In genomic region chr13:48334534-48335127, GRCh38 we compare ENCODE assay signal across 8 cellular contexts. TPM values are rescaled to one million over a fixed set of nuclear protein-coding genes. Genes with fewer than 3 reads are reported as not detected.
A peak's percentile ranks its signal among the peaks of the same experiment; 100 is the strongest.
DNase-seq lines count a peak whose midpoint lies in the region; ATAC-seq and TF ChIP-seq lines count a peak whose summit lies in the region.

No MANE protein-coding gene starts in this region.

- peak overlapping the region; percentile 65 for H3K4me2 ChIP-seq in PC-3 (ENCODE audit: low read length)

- H3K4me3 Mint-ChIP-seq in endodermal cell, result no peak overlapping the region
- H3K4me3 Mint-ChIP-seq in natural killer cell, result no peak overlapping the region

- CTCF ChIA-PET in PC-3 (lab: Charles Lee), result interaction anchor here (2.4 kb wide), 1 partner anchor 245 kb away, joined by 31 read pairs; no protein-coding TSS in a partner anchor

- intact Hi-C loops in PC-3 (cut with micrococcal nuclease) (loop anchor here (1.0 to 5.0 kb wide), 4 partner anchors 198 to 435 kb away; no protein-coding TSS in a partner anchor), natural killer cell (cut with micrococcal nuclease) (loop anchor here (1.0 to 10.0 kb wide), 4 partner anchors 170 to 434 kb away; no protein-coding TSS in a partner anchor)

- H3K36me3 Mint-ChIP-seq in endodermal cell (ENCODE audit: low read depth), result peaks cover 21% of the 10 kb centered on the region
- H3K36me3 Mint-ChIP-seq in natural killer cell, result no peaks in the 10 kb centered on the region

- H3K4me1 Mint-ChIP-seq in endodermal cell, result no peaks in the 10 kb centered on the region
- peaks cover 5 to 9% of the 10 kb centered on the region in 2 donors for H3K4me1 Mint-ChIP-seq in natural killer cell

- peak; percentile 40 for TF ChIP-seq CTCF in GM12865 (IDR thresholded peaks at IDR 0.05; ENCODE audit: insufficient read depth, low read depth, low read length, missing control alignments)
- peak; percentile 87 for TF ChIP-seq CTCF in PC-3 (conservative IDR thresholded peaks at IDR 0.05; ENCODE audit: low read depth, low read length)
- TF ChIP-seq CTCF in endodermal cell (conservative IDR thresholded peaks at IDR 0.05), result peak; percentile 84
- TF ChIP-seq CTCF in natural killer cell (IDR thresholded peaks at IDR 0.05), result peak; percentile 94

- POLR2A ChIA-PET in PC-3 (lab: Charles Lee; ENCODE audit: unreplicated experiment), result no interaction called here

- H3K36me3 ChIP-seq in ACC112 (ENCODE audit: insufficient read depth, low read length), result peaks cover 4% of the 10 kb centered on the region; the same call in 1 of the 2 replicates
- peaks cover 3% of the 10 kb centered on the region; the same call in 1 of the 2 replicates for H3K36me3 ChIP-seq in PC-3 (ENCODE audit: low read depth, low read length)
- H3K36me3 ChIP-seq in endodermal cell (ENCODE audit: control insufficient read depth, insufficient read depth, low read length), result no peaks in the 10 kb centered on the region

- H3K9me3 ChIP-seq in PC-3 (ENCODE audit: low read length) (no peaks in the 10 kb centered on the region), endodermal cell (ENCODE audit: control insufficient read depth, low read length) (peaks cover 7% of the 10 kb centered on the region)

- H3K9me3 Mint-ChIP-seq in endodermal cell (peaks cover 22% of the 10 kb centered on the region), natural killer cell (no peaks in the 10 kb centered on the region)

- H3K9ac ChIP-seq in PC-3 (ENCODE audit: low read length) (no peak overlapping the region), endodermal cell (ENCODE audit: extremely low read depth, low read length, poor library complexity, severe bottlenecking) (no peak overlapping the region)

- H3K27me3 ChIP-seq in ACC112 (ENCODE audit: insufficient read depth, low read length) (no peaks in the 10 kb centered on the region), PC-3 (ENCODE audit: low read length) (no peaks in the 10 kb centered on the region), endodermal cell (ENCODE audit: control insufficient read depth, insufficient read depth, low read length, poor library complexity, severe bottlenecking) (no peaks in the 10 kb centered on the region)

- DNase-seq in GM12865 (ENCODE audit: low read depth) (peak; percentile 59), PC-3 (peak; percentile 49), endodermal cell (no peak), natural killer cell (no peak), cortex of kidney (lab: John Stamatoyannopoulos, UW) (no peak), HPDE6-E6E7 (ENCODE audit: extremely low spot score) (no peak)

- H3K27ac Mint-ChIP-seq in endodermal cell (no peak overlapping the region), natural killer cell (no peak overlapping the region)

- peaks cover 21% of the 10 kb centered on the region for H3K4me1 ChIP-seq in ACC112 (ENCODE audit: control insufficient read depth, insufficient read depth, low read length, unreplicated experiment)
- peaks cover 18% of the 10 kb centered on the region for H3K4me1 ChIP-seq in PC-3 (ENCODE audit: insufficient read depth, low read length)
- no peaks in the 10 kb centered on the region for H3K4me1 ChIP-seq in endodermal cell (ENCODE audit: control insufficient read depth, insufficient read depth, low read length)

- H3F3A ChIP-seq in PC-3 (ENCODE audit: low read length, unreplicated experiment), result no peaks in the 10 kb centered on the region

- H2AFZ ChIP-seq in ACC112 (ENCODE audit: low read length, unreplicated experiment) (no peak overlapping the region), PC-3 (ENCODE audit: low read length) (no peak overlapping the region)

- H3K27ac ChIP-seq in ACC112 (ENCODE audit: low read depth, low read length) (peak overlapping the region; percentile 49; the same call in 1 of the 2 replicates), PC-3 (ENCODE audit: low read length) (peak overlapping the region; percentile 53), endodermal cell (ENCODE audit: low read depth, low read length) (no peak overlapping the region)

- H3K27me3 Mint-ChIP-seq in endodermal cell (ENCODE audit: insufficient read depth), result no peaks in the 10 kb centered on the region
- H3K27me3 Mint-ChIP-seq in natural killer cell (ENCODE audit: low read depth in 2 of 2), result no peaks in the 10 kb centered on the region

- peaks cover 14% of the 10 kb centered on the region for H3K79me2 ChIP-seq in ACC112 (ENCODE audit: control insufficient read depth, insufficient read depth, low read length, unreplicated experiment)
- no peaks in the 10 kb centered on the region for H3K79me2 ChIP-seq in PC-3 (ENCODE audit: low read length)

- no peaks in the 10 kb centered on the region for H3K9me2 ChIP-seq in PC-3 (replicated peaks; ENCODE audit: low read length)

- ATAC-seq in PC-3, result peak; percentile 74
- peak; percentile 62 to 84 (median 77) for ATAC-seq in natural killer cell
- no peak for ATAC-seq in GM19328 (IDR thresholded peaks at IDR 0.05; ENCODE audit: unreplicated experiment)

- BruUV-seq in PC-3 (replicated peaks; lab: Mats Ljungman, UMichigan), result no TSS peak

- H3K4me3 ChIP-seq in ACC112 (ENCODE audit: low read depth, low read length) (no peak overlapping the region), GM12865 (ENCODE audit: low read depth, low read length) (no peak overlapping the region), PC-3 (ENCODE audit: low read length) (no peak overlapping the region), endodermal cell (ENCODE audit: low read length) (no peak overlapping the region)

- no peaks in the 10 kb centered on the region for H4K20me1 ChIP-seq in PC-3 (ENCODE audit: low read length)

- WGBS in endodermal cell (ENCODE audit: insufficient coverage in 1 of 2, insufficient read length in 1 of 2), 2 experiments, result 50 to 82% methylated on average over 1 to 2 of the region's 4 CpGs

RNA-seq across cellular contexts. Expression of gene RB1, which starts 31.1 kb away (rescaled TPM):
- total RNA-seq in PC-3 (2014; rRNA removed) (13.2 and 14.3 TPM in 2 replicates), endodermal cell (10 to 100 TPM; 18.7 to 20.1 TPM), natural killer cell (10 to 100 TPM; 25.5 to 28.3 (median 26.9) TPM)
- 39.4 TPM for polyA plus RNA-seq in endodermal cell (2013, experiment 1 of 2)
- 39.9 TPM for polyA plus RNA-seq in endodermal cell (2013, experiment 2 of 2)

Comparison
In these comparisons a context has a peak if more than half of its experiments do, and no peak if none do; other contexts are left out.
1. DNase-seq: peak in GM12865 (single experiment) and PC-3 (single experiment); none in endodermal cell (single experiment), natural killer cell (single experiment), cortex of kidney (single experiment) and HPDE6-E6E7 (single experiment).
2. CTCF ChIP-seq: peak in every context shown above with its lines; median percentile 94 in natural killer cell; 87 in PC-3; 84 in endodermal cell; 40 in GM12865.